In genomic region chr10:76317078-76317477, GRCh38 we compare ENCODE assay signal across 2 cellular contexts.
A peak's percentile ranks its signal among the peaks of the same experiment; 100 is the strongest.
TF ChIP-seq lines count a peak whose summit lies in the region.

No MANE protein-coding gene starts in this region.

TF ChIP-seq in SK-N-SH, 30 proteins besides CTCF, POLR2A, EP300 and RAD21 (continued from another document):
- TF ChIP-seq USF1 (IDR thresholded peaks at IDR 0.05; ENCODE audit: borderline replicate concordance, low read depth) (0 out of 2 replicates have a peak, but pooled peaks have one; percentile 15), TEAD4 (IDR thresholded peaks at IDR 0.05; ENCODE audit: borderline replicate concordance, insufficient read depth) (no peak), EZH2phosphoT487 (IDR thresholded peaks at IDR 0.05; ENCODE audit: borderline replicate concordance, low read depth) (no peak), MAX (IDR thresholded peaks at IDR 0.05; ENCODE audit: low read depth) (no peak)

TF ChIP-seq in SK-N-SH treated with all-trans-retinoic acid at 6 μM for 48 hours, 23 proteins besides CTCF, POLR2A, EP300 and RAD21 (continued from another document):
- TF ChIP-seq CREB5 (CRISPR knock-in tag; IDR thresholded peaks at IDR 0.05; ENCODE audit: low read depth), result no peak
- TF ChIP-seq ZNF565 (CRISPR knock-in tag; conservative IDR thresholded peaks at IDR 0.05; ENCODE audit: low read depth), result no peak
- no peak for TF ChIP-seq ZFP30 (CRISPR knock-in tag; IDR thresholded peaks at IDR 0.05)
- no peak for TF ChIP-seq CSDC2 (CRISPR knock-in tag; IDR thresholded peaks at IDR 0.05)
